Comparison of ENCODE assay signal across 30 cellular contexts in genomic region chr6:163031931-163032330, GRCh38.
"Had no signal": no experiment of that assay in that cellular context is flagged by ENCODE, and none has a peak within 500 bp of the region (broad histone marks: within the 10 kb centered on the region; RNA-seq: fewer than 3 reads in every experiment).

No MANE protein-coding gene starts in this region.

- DNase-seq: activated B cell treated with CpG ODN at 0.5 μM for 24 hours; activated CD4-positive, alpha-beta memory T cell treated with anti-CD3 and anti-CD28 coated beads for 36 hours; activated CD4-positive, alpha-beta T cell treated with anti-CD3 and anti-CD28 coated beads for 4 hours; activated CD4-positive, alpha-beta T cell treated with anti-CD3 and anti-CD28 coated beads, Interleukin-2, amount 10 ng/mL, durations not matched to agents 24 days and 14 days; activated CD4-positive, alpha-beta T cell treated with anti-CD3 and anti-CD28 coated beads, Interleukin-2, amount 50 U/mL, for 1 hour; activated CD4-positive, alpha-beta T cell treated with anti-CD3 and anti-CD28 coated beads, Interleukin-2, amount 50 U/mL, for 4 hours; activated CD4-positive, CD25-positive, alpha-beta regulatory T cell treated with anti-CD3 and anti-CD28 coated beads, Interleukin-2, amount 50 U/mL, for 72 hours; activated CD8-positive, alpha-beta memory T cell treated with anti-CD3 and anti-CD28 coated beads, Interleukin-2, amount 50 U/mL, for 4 hours; activated CD8-positive, alpha-beta T cell treated with anti-CD3 and anti-CD28 coated beads for 36 hours; activated effector memory CD4-positive, alpha-beta T cell treated with anti-CD3 and anti-CD28 coated beads, Interleukin-2, amount 50 U/mL, for 16 hours; activated gamma-delta T cell treated with Interleukin-2 at 50 U/mL for 16 hours; activated naive CD4-positive, alpha-beta T cell; activated naive CD4-positive, alpha-beta T cell treated with anti-CD3 and anti-CD28 coated beads for 36 hours; activated naive CD4-positive, alpha-beta T cell treated with anti-CD3 and anti-CD28 coated beads, Interleukin-2, amount 50 U/mL, for 16 hours; activated naive CD8-positive, alpha-beta T cell treated with anti-CD3 and anti-CD28 coated beads for 36 hours; activated T-cell treated with anti-CD3 and anti-CD28 coated beads for 4 hours; activated T-cell treated with anti-CD3 and anti-CD28 coated beads, Interleukin-2, amount 50 U/mL, for 1 hour; activated T-cell treated with anti-CD3 and anti-CD28 coated beads, Interleukin-2, amount 50 U/mL, for 4 hours; activated T-cell treated with anti-CD3 and anti-CD28 coated beads, Interleukin-2, amount 50 U/mL, for 72 hours; adrenal gland; amniotic stem cell; aorta; body of pancreas; brain microvascular endothelial cell; central memory CD4-positive, alpha-beta T cell; T-helper 1 cell; T-helper 2 cell; T-helper 9 cell had no signal

- H3K36me3 ChIP-seq: adrenal gland, brain microvascular endothelial cell, breast epithelium had no signal

- H3K27me3 ChIP-seq: adrenal gland, body of pancreas, brain microvascular endothelial cell, breast epithelium had no signal

- H3K9me3 ChIP-seq: body of pancreas, breast epithelium had no signal

- H3K4me1 ChIP-seq: adrenal gland, body of pancreas, breast epithelium had no signal

- H3K4me3 ChIP-seq: adrenal gland, body of pancreas, breast epithelium had no signal

- H3K27ac ChIP-seq: adrenal gland, body of pancreas, brain microvascular endothelial cell, breast epithelium, VCaP had no signal
